Comparison of ENCODE assay signal across 9 cellular contexts in genomic region chr3:194139085-194139976, GRCh38. TPM values are rescaled to one million over a fixed set of nuclear protein-coding genes. Genes with fewer than 3 reads are reported as not detected.
DNase-seq lines count a peak whose midpoint lies in the region; ATAC-seq, FAIRE-seq and TF ChIP-seq lines count a peak whose summit lies in the region.
"Had no signal": no experiment of that assay in that cellular context is flagged by ENCODE, and none has a peak within 500 bp of the region (broad histone marks: within the 10 kb centered on the region; RNA-seq: fewer than 3 reads in every experiment).

No MANE protein-coding gene starts in this region.

- in situ Hi-C loops in SK-MEL-5 (cut with HindIII; ENCODE audit: low pct_unique_long_range_greater_than_20kb, low sequenced_read_pairs), result no loop called here

- H3K4me3 ChIP-seq in pancreas, result peak overlapping the region in 2 of 4 donors; percentile 72 to 84

- no peak for ATAC-seq in pancreas
- no peak for ATAC-seq in activated naive CD4-positive, alpha-beta T cell treated with anti-CD3 and anti-CD28 coated beads, Interleukin-2, amount 50 U/mL, for 72 hours

- H3K27ac ChIP-seq in pancreas, result peak overlapping the region; percentile 17 to 98 (median 94)

- H3K36me3 Mint-ChIP-seq in activated naive CD4-positive, alpha-beta T cell treated with anti-CD3 and anti-CD28 coated beads, Interleukin-2, amount 50 U/mL, for 72 hours, result no peaks in the 10 kb centered on the region
- H3K36me3 Mint-ChIP-seq: CD4-positive, CD25-positive, alpha-beta regulatory T cell had no signal

- no peaks in the 10 kb centered on the region for H3K9me3 ChIP-seq in pancreas

- no peak for TF ChIP-seq CTCF in pancreas (IDR thresholded peaks at IDR 0.05)

- peaks cover 10 to 35% (median 24%) of the 10 kb centered on the region in 3 donors for H3K4me1 ChIP-seq in pancreas

- 13 to 20% methylated on average over 25 of the region's 25 CpGs for WGBS in pancreas, 2 donors

- H3K27me3 ChIP-seq in pancreas, result no peaks in the 10 kb centered on the region

- no peak for FAIRE-seq in pancreas (lab: Jason Lieb, UNC)

- intact Hi-C loops in pancreas (cut with DNase I), result loop anchor here in 2 of 3 donors (5.0 to 10.0 kb wide), 5 partner anchors 65 to 357 kb away; no protein-coding TSS in a partner anchor

- no peaks in the 10 kb centered on the region for H3K9me3 Mint-ChIP-seq in activated naive CD4-positive, alpha-beta T cell treated with anti-CD3 and anti-CD28 coated beads, Interleukin-2, amount 50 U/mL, for 72 hours

- DNase-seq in SIG-M5 treated with dmso at 0.1 percent for 504 hours (lab: John Stamatoyannopoulos, UW; ENCODE audit: unreplicated experiment) (peak; percentile 47), SIG-M5 (lab: John Stamatoyannopoulos, UW) (no peak), SK-MEL-5 (ENCODE audit: low read depth, low spot score) (peak; percentile 44), fibroblast of peridontal ligament (ENCODE audit: extremely low read depth) (peak; percentile 73), pancreas (peak in 2 of 6 donors; percentile 46), COR-L47 (lab: John Stamatoyannopoulos, UW) (no peak)
- DNase-seq in activated T-cell treated with anti-CD3 and anti-CD28 coated beads, Interleukin-2, amount 50 U/mL, for 1 hour, result no peak
- no peak for DNase-seq in activated naive CD4-positive, alpha-beta T cell treated with anti-CD3 and anti-CD28 coated beads, Interleukin-2, amount 50 U/mL, for 72 hours (ENCODE audit: low spot score in 2 of 2)
- DNase-seq: CD4-positive, CD25-positive, alpha-beta regulatory T cell had no signal

- H3K27ac Mint-ChIP-seq in activated naive CD4-positive, alpha-beta T cell treated with anti-CD3 and anti-CD28 coated beads, Interleukin-2, amount 50 U/mL, for 72 hours, result no peak overlapping the region

- H3K36me3 ChIP-seq in pancreas, result no peaks in the 10 kb centered on the region

RNA-seq across cellular contexts. Expression of gene HES1, which starts 3.4 kb away (rescaled TPM):
- total RNA-seq in SK-MEL-5 (2014; rRNA removed; shearing (Covaris generic)), result 42.3 and 49.0 TPM in 2 replicates
- 26.1 and 26.9 TPM in 2 replicates for polyA plus RNA-seq in SK-MEL-5 (2015; cell fraction: cytosol; rRNA removed)
- 40.7 and 50.5 TPM in 2 replicates for polyA plus RNA-seq in SK-MEL-5 (2015; cell fraction: nucleus; rRNA removed)
- total RNA-seq in pancreas, result 10 to 100 TPM; 15.7 to 51.6 (median 36.3) TPM
- polyA plus RNA-seq in pancreas, result 10 to 100 TPM; 22.3 to 68.5 TPM
- total RNA-seq in activated naive CD4-positive, alpha-beta T cell treated with anti-CD3 and anti-CD28 coated beads, Interleukin-2, amount 50 U/mL, for 72 hours, result 1 to 10 TPM in 1 of 2 donors, not detected in 1; 2.5 TPM

Comparison
In these comparisons a context has a peak if more than half of its experiments do, and no peak if none do; other contexts are left out.
1. DNase-seq: peak in SIG-M5 treated with dmso at 0.1 percent for 504 hours (single experiment), SK-MEL-5 (single experiment) and fibroblast of peridontal ligament (single experiment); none in SIG-M5 (single experiment), activated T-cell treated with anti-CD3 and anti-CD28 coated beads, Interleukin-2, amount 50 U/mL, for 1 hour (single experiment), activated naive CD4-positive, alpha-beta T cell treated with anti-CD3 and anti-CD28 coated beads, Interleukin-2, amount 50 U/mL, for 72 hours (0 of 2) and COR-L47 (single experiment).
2. RNA of gene HES1, which starts 3.4 kb away (total RNA-seq): 42.3 to 49.0 TPM in SK-MEL-5 and 15.7 to 51.6 TPM in pancreas; 2.5 TPM in activated naive CD4-positive, alpha-beta T cell treated with anti-CD3 and anti-CD28 coated beads, Interleukin-2, amount 50 U/mL, for 72 hours; every median in the first group is over 4 times any median in the second.